Comparison of ENCODE assay signal across 2 cellular contexts in the genomic region with DNA sequence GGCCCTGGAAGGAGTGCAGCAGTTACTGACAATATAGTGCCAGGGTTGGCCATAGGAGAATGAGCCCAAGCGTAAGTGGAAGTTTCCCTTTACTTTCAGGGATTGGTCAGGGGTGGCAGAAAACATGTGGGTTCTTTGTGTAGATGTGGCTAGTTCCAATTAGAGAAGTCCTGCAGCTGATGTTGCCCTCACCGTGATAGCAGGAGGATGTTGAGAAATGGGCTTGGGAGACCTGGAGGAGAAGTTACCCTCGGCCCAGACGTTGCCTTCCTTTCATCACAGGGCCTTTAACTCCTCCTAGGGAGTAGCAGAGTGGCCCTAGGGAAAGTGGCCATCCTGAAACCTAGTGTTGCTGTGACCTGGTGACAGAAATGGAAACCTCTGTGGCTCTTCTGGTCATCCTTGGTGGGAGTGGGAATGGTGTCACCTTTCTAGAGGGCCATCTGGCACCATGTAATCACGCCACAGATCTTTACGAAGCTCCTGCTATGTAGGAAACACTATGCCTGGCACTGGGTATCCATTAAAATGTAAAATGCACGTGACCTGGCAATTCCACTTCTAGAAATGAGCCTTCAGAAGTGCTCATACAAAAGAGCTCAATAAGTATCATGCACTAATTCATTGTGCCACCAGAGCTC.
TF ChIP-seq lines count a peak whose summit lies in the region.

No MANE protein-coding gene starts in this region.

TF ChIP-seq in SK-N-SH, 30 proteins besides CTCF, POLR2A, EP300 and RAD21 (continued from another document):
- TF ChIP-seq EZH2phosphoT487 (IDR thresholded peaks at IDR 0.05; ENCODE audit: borderline replicate concordance, low read depth) (no peak), POLR2AphosphoS5 (IDR thresholded peaks at IDR 0.05; ENCODE audit: low read depth, low read length) (no peak), YY1 (IDR thresholded peaks at IDR 0.05; ENCODE audit: low read depth) (no peak), RFX5 (IDR thresholded peaks at IDR 0.05; ENCODE audit: low read length) (no peak), USF1 (IDR thresholded peaks at IDR 0.05; ENCODE audit: borderline replicate concordance, low read depth) (no peak), ELF1 (IDR thresholded peaks at IDR 0.05) (no peak), GABPA (IDR thresholded peaks at IDR 0.05; ENCODE audit: low read depth) (no peak), REST (IDR thresholded peaks at IDR 0.05; ENCODE audit: low read depth, low read length) (no peak), FOXJ3 (CRISPR knock-in tag; IDR thresholded peaks at IDR 0.05) (no peak), RCOR1 (IDR thresholded peaks at IDR 0.05; ENCODE audit: low read length) (no peak), TCF12 (IDR thresholded peaks at IDR 0.05) (no peak)
- TF ChIP-seq, protein P1, sequence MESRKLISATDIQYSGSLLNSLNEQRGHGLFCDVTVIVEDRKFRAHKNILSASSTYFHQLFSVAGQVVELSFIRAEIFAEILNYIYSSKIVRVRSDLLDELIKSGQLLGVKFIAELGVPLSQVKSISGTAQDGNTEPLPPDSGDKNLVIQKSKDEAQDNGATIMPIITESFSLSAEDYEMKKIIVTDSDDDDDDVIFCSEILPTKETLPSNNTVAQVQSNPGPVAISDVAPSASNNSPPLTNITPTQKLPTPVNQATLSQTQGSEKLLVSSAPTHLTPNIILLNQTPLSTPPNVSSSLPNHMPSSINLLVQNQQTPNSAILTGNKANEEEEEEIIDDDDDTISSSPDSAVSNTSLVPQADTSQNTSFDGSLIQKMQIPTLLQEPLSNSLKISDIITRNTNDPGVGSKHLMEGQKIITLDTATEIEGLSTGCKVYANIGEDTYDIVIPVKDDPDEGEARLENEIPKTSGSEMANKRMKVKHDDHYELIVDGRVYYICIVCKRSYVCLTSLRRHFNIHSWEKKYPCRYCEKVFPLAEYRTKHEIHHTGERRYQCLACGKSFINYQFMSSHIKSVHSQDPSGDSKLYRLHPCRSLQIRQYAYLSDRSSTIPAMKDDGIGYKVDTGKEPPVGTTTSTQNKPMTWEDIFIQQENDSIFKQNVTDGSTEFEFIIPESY (IDR thresholded peaks at IDR 0.05; ENCODE audit: borderline replicate concordance, low read depth) = no peak
- TF ChIP-seq, protein P2, sequence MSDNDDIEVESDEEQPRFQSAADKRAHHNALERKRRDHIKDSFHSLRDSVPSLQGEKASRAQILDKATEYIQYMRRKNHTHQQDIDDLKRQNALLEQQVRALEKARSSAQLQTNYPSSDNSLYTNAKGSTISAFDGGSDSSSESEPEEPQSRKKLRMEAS (IDR thresholded peaks at IDR 0.05; ENCODE audit: low read depth) = no peak

TF ChIP-seq in SK-N-SH treated with all-trans-retinoic acid at 6 μM for 48 hours, 23 proteins besides CTCF, POLR2A, EP300 and RAD21 (continued from another document):
- TF ChIP-seq TSHZ2 (CRISPR knock-in tag; IDR thresholded peaks at IDR 0.05) (no peak), BACH2 (CRISPR knock-in tag; IDR thresholded peaks at IDR 0.05; ENCODE audit: borderline replicate concordance) (no peak), RARB (CRISPR knock-in tag; IDR thresholded peaks at IDR 0.05) (no peak), ZNF565 (CRISPR knock-in tag; conservative IDR thresholded peaks at IDR 0.05; ENCODE audit: low read depth) (no peak), ARNTL (CRISPR knock-in tag; IDR thresholded peaks at IDR 0.05; ENCODE audit: borderline replicate concordance, low read depth) (no peak), OSR1 (CRISPR knock-in tag; IDR thresholded peaks at IDR 0.05) (no peak), ZC3H10 (CRISPR knock-in tag; IDR thresholded peaks at IDR 0.05) (no peak), ESRRG (CRISPR knock-in tag; IDR thresholded peaks at IDR 0.05) (no peak), TOX (CRISPR knock-in tag; IDR thresholded peaks at IDR 0.05; ENCODE audit: borderline replicate concordance) (no peak), CSRNP3 (CRISPR knock-in tag; IDR thresholded peaks at IDR 0.05) (no peak), CSDC2 (CRISPR knock-in tag; IDR thresholded peaks at IDR 0.05) (no peak), ZNF70 (CRISPR knock-in tag; IDR thresholded peaks at IDR 0.05) (no peak)
- TF ChIP-seq, protein P3, sequence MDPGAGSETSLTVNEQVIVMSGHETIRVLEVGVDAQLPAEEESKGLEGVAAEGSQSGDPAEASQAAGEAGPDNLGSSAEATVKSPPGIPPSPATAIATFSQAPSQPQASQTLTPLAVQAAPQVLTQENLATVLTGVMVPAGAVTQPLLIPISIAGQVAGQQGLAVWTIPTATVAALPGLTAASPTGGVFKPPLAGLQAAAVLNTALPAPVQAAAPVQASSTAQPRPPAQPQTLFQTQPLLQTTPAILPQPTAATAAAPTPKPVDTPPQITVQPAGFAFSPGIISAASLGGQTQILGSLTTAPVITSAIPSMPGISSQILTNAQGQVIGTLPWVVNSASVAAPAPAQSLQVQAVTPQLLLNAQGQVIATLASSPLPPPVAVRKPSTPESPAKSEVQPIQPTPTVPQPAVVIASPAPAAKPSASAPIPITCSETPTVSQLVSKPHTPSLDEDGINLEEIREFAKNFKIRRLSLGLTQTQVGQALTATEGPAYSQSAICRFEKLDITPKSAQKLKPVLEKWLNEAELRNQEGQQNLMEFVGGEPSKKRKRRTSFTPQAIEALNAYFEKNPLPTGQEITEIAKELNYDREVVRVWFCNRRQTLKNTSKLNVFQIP (CRISPR knock-in tag; IDR thresholded peaks at IDR 0.05; ENCODE audit: borderline replicate concordance, low read depth) = no peak
- TF ChIP-seq, protein P4, sequence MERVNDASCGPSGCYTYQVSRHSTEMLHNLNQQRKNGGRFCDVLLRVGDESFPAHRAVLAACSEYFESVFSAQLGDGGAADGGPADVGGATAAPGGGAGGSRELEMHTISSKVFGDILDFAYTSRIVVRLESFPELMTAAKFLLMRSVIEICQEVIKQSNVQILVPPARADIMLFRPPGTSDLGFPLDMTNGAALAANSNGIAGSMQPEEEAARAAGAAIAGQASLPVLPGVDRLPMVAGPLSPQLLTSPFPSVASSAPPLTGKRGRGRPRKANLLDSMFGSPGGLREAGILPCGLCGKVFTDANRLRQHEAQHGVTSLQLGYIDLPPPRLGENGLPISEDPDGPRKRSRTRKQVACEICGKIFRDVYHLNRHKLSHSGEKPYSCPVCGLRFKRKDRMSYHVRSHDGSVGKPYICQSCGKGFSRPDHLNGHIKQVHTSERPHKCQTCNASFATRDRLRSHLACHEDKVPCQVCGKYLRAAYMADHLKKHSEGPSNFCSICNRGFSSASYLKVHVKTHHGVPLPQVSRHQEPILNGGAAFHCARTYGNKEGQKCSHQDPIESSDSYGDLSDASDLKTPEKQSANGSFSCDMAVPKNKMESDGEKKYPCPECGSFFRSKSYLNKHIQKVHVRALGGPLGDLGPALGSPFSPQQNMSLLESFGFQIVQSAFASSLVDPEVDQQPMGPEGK (CRISPR knock-in tag; IDR thresholded peaks at IDR 0.05; ENCODE audit: borderline replicate concordance) = no peak
TF ChIP-seq in SK-N-SH treated with all-trans-retinoic acid at 6 μM for 48 hours: peak in this region for 0.
